Comparison of ENCODE assay signal across 8 cellular contexts in genomic region chr2:27211943-27212625, GRCh38. TPM values are rescaled to one million over a fixed set of nuclear protein-coding genes. Genes with fewer than 3 reads are reported as not detected.
DNase-seq lines count a peak whose midpoint lies in the region; ATAC-seq lines count a peak whose summit lies in the region.

ATRAID (plus strand) TSS chr2:27212041; CDS start chr2:27212369, 328 bp downstream.
SLC5A6 (minus strand) TSS chr2:27212268; CDS start chr2:27207650, 4,618 bp downstream.

- ATAC-seq in GM21360 (IDR thresholded peaks at IDR 0.05; ENCODE audit: unreplicated experiment) = peak; percentile 66

- DNase-seq in COLO668 (lab: John Stamatoyannopoulos, UW; ENCODE audit: unreplicated experiment) (peak; percentile 93), HT-29 (ENCODE audit: low spot score) (peak; percentile 90), NK-92 (lab: John Stamatoyannopoulos, UW; ENCODE audit: unreplicated experiment) (peak; percentile 29), lung microvascular endothelial cell (ENCODE audit: low read depth in 2 of 2) (peak; percentile 90 to 94)
- peak; percentile 95 for DNase-seq in activated CD8-positive, alpha-beta memory T cell treated with anti-CD3 and anti-CD28 coated beads for 24 hours
- peak; percentile 82 for DNase-seq in effector CD4-positive, alpha-beta T cell
- DNase-seq in stimulated activated CD4-positive, alpha-beta T cell treated with anti-CD3 and anti-CD28 coated beads, TNF-alpha, amount 100 ng/mL, for 4 hours (ENCODE audit: low read depth in 3 of 3) = peak; percentile 74 to 80 (median 80)

RNA-seq across cellular contexts. Expression of gene ATRAID, which starts in this region (rescaled TPM):
- 75.0 and 86.6 TPM in 2 replicates for total RNA-seq in HT-29 (2014; rRNA removed; shearing (Covaris generic))
- total RNA-seq in lung microvascular endothelial cell = 97.0 and 130 TPM in 2 replicates

RNA-seq across cellular contexts. Expression of gene SLC5A6, which starts in this region (rescaled TPM):
- 48.8 and 55.0 TPM in 2 replicates for total RNA-seq in HT-29 (2014; rRNA removed; shearing (Covaris generic))
- 12.0 and 26.0 TPM in 2 replicates for total RNA-seq in lung microvascular endothelial cell

Comparison
In these comparisons a context has a peak if more than half of its experiments do, and no peak if none do; other contexts are left out.
1. Peak in every context shown above with its lines: DNase-seq and ATAC-seq.
2. DNase-seq: peak in every context shown above with its lines; median percentile 95 in activated CD8-positive, alpha-beta memory T cell treated with anti-CD3 and anti-CD28 coated beads for 24 hours; 93 in COLO668; 92 in lung microvascular endothelial cell; 90 in HT-29; 82 in effector CD4-positive, alpha-beta T cell; 80 in stimulated activated CD4-positive, alpha-beta T cell treated with anti-CD3 and anti-CD28 coated beads, TNF-alpha, amount 100 ng/mL, for 4 hours; 29 in NK-92.